Comparison of ENCODE assay signal across 1 cellular context in the genomic region with DNA sequence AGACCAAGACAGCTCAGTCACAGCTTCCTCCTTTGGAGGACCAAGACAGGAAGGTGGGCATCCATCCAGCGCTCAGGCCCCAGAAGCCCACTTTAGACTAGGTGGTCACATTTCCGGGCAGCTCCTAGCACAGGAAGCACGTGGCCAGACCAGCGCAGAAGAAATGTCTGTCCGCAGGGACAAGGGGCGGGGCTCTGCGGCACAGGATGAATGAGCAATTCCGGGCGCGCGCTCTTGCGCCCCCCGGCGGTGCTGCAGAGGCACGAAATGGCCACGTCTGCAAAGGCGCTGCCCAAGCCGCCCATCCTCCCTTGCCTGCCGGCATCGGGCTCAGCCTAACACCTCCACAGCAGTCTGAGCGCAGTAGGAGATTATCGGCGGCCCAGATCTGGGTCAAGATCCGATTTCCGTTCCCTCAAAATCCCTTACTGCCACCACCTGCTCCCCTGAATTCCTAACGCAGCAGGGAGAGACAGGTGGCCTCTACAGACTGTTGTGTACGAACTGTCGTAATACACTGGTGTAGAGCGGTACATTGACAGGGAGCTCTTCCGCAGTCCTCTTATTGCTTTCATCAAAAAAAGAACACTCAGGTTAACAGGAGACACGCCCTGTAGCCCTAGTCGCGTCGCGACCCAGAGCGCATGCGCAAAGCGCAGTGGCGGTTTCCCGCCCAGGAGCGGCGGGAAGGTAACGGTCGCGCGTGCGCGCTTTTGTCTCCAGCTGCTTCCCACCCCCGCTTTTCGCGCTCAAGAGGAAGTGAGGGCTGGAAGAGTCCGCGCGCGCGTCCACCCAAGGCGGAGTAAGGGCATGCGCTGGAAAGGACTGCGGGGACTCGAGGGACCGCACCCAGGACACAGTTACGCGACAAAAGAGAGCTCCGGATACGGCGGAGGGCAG.
TF ChIP-seq lines count a peak whose summit lies in the region.

No MANE protein-coding gene starts in this region.

TF ChIP-seq in K562, 482 proteins besides CTCF, POLR2A, EP300 and RAD21 (continued from another document and continues in another):
- TF ChIP-seq, protein P1, sequence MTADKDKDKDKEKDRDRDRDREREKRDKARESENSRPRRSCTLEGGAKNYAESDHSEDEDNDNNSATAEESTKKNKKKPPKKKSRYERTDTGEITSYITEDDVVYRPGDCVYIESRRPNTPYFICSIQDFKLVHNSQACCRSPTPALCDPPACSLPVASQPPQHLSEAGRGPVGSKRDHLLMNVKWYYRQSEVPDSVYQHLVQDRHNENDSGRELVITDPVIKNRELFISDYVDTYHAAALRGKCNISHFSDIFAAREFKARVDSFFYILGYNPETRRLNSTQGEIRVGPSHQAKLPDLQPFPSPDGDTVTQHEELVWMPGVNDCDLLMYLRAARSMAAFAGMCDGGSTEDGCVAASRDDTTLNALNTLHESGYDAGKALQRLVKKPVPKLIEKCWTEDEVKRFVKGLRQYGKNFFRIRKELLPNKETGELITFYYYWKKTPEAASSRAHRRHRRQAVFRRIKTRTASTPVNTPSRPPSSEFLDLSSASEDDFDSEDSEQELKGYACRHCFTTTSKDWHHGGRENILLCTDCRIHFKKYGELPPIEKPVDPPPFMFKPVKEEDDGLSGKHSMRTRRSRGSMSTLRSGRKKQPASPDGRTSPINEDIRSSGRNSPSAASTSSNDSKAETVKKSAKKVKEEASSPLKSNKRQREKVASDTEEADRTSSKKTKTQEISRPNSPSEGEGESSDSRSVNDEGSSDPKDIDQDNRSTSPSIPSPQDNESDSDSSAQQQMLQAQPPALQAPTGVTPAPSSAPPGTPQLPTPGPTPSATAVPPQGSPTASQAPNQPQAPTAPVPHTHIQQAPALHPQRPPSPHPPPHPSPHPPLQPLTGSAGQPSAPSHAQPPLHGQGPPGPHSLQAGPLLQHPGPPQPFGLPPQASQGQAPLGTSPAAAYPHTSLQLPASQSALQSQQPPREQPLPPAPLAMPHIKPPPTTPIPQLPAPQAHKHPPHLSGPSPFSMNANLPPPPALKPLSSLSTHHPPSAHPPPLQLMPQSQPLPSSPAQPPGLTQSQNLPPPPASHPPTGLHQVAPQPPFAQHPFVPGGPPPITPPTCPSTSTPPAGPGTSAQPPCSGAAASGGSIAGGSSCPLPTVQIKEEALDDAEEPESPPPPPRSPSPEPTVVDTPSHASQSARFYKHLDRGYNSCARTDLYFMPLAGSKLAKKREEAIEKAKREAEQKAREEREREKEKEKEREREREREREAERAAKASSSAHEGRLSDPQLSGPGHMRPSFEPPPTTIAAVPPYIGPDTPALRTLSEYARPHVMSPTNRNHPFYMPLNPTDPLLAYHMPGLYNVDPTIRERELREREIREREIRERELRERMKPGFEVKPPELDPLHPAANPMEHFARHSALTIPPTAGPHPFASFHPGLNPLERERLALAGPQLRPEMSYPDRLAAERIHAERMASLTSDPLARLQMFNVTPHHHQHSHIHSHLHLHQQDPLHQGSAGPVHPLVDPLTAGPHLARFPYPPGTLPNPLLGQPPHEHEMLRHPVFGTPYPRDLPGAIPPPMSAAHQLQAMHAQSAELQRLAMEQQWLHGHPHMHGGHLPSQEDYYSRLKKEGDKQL (CRISPR knock-in tag; IDR thresholded peaks at IDR 0.05; ENCODE audit: borderline replicate concordance): 0 out of 2 replicates have a peak, but pooled peaks have one; percentile 82
- TF ChIP-seq ZNF212 (CRISPR knock-in tag; IDR thresholded peaks at IDR 0.05) (no peak), ARID1B (IDR thresholded peaks at IDR 0.05) (peak; percentile 65), ZNF444 (CRISPR knock-in tag; IDR thresholded peaks at IDR 0.05) (peak; percentile 51; the same call in 1 of the 2 replicates), SOX6 (IDR thresholded peaks at IDR 0.05) (peak; percentile 50), CCAR2 (IDR thresholded peaks at IDR 0.05; ENCODE audit: low read depth, low read length) (peak; percentile 66; the same call in 1 of the 2 replicates), NRF1 (conservative IDR thresholded peaks at IDR 0.05 in 1 of 2, IDR thresholded peaks at IDR 0.05 in 1 of 2) (peak; percentile 98 to 99), PHF20 (IDR thresholded peaks at IDR 0.05; ENCODE audit: partially characterized antibody) (no peak), ETV1 (tag; conservative IDR thresholded peaks at IDR 0.05; ENCODE audit: low read depth) (peak; percentile 76), TBL1XR1 (IDR thresholded peaks at IDR 0.05; ENCODE audit: low read length in 2 of 2) (peak; percentile 11 to 75; a peak in 3 of 4 replicates), MYC (IDR thresholded peaks at IDR 0.05; ENCODE audit: low read depth, low read length) (peak; percentile 95), MYC (CRISPR knock-in tag; IDR thresholded peaks at IDR 0.05; ENCODE audit: borderline replicate concordance, low read depth) (peak; percentile 52; the same call in 1 of the 2 replicates), TRIM24 (IDR thresholded peaks at IDR 0.05) (peak; percentile 69 to 70; a peak in 3 of 4 replicates), FOXK1 (CRISPR knock-in tag; IDR thresholded peaks at IDR 0.05; ENCODE audit: borderline replicate concordance) (peak; percentile 92), RAD51 (IDR thresholded peaks at IDR 0.05; ENCODE audit: borderline replicate concordance, low read depth) (peak; percentile 71), TAF9B (IDR thresholded peaks at IDR 0.05; ENCODE audit: partially characterized antibody) (peak; percentile 60), TSC22D4 (tag; IDR thresholded peaks at IDR 0.05) (no peak), ZNF668 (CRISPR knock-in tag; IDR thresholded peaks at IDR 0.05) (no peak), DPF2 (IDR thresholded peaks at IDR 0.05) (peak; percentile 60; the same call in 1 of the 2 replicates), PHB2 (IDR thresholded peaks at IDR 0.05; ENCODE audit: low read depth) (no peak), BCOR (IDR thresholded peaks at IDR 0.05) (peak; percentile 37; the same call in 1 of the 2 replicates), ZNF282 (CRISPR knock-in tag; IDR thresholded peaks at IDR 0.05) (0 out of 2 replicates have a peak, but pooled peaks have one; percentile 90)
- TF ChIP-seq, protein P2, sequence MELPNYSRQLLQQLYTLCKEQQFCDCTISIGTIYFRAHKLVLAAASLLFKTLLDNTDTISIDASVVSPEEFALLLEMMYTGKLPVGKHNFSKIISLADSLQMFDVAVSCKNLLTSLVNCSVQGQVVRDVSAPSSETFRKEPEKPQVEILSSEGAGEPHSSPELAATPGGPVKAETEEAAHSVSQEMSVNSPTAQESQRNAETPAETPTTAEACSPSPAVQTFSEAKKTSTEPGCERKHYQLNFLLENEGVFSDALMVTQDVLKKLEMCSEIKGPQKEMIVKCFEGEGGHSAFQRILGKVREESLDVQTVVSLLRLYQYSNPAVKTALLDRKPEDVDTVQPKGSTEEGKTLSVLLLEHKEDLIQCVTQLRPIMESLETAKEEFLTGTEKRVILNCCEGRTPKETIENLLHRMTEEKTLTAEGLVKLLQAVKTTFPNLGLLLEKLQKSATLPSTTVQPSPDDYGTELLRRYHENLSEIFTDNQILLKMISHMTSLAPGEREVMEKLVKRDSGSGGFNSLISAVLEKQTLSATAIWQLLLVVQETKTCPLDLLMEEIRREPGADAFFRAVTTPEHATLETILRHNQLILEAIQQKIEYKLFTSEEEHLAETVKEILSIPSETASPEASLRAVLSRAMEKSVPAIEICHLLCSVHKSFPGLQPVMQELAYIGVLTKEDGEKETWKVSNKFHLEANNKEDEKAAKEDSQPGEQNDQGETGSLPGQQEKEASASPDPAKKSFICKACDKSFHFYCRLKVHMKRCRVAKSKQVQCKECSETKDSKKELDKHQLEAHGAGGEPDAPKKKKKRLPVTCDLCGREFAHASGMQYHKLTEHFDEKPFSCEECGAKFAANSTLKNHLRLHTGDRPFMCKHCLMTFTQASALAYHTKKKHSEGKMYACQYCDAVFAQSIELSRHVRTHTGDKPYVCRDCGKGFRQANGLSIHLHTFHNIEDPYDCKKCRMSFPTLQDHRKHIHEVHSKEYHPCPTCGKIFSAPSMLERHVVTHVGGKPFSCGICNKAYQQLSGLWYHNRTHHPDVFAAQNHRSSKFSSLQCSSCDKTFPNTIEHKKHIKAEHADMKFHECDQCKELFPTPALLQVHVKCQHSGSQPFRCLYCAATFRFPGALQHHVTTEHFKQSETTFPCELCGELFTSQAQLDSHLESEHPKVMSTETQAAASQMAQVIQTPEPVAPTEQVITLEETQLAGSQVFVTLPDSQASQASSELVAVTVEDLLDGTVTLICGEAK (IDR thresholded peaks at IDR 0.05): peak; percentile 64; the same call in 1 of the 2 replicates
- TF ChIP-seq, protein P2 (CRISPR knock-in tag; IDR thresholded peaks at IDR 0.05): no peak
- TF ChIP-seq, protein P3, sequence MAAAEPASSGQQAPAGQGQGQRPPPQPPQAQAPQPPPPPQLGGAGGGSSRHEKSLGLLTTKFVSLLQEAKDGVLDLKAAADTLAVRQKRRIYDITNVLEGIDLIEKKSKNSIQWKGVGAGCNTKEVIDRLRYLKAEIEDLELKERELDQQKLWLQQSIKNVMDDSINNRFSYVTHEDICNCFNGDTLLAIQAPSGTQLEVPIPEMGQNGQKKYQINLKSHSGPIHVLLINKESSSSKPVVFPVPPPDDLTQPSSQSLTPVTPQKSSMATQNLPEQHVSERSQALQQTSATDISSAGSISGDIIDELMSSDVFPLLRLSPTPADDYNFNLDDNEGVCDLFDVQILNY (CRISPR knock-in tag; IDR thresholded peaks at IDR 0.05): peak; percentile 79; the same call in 1 of the 2 replicates
- TF ChIP-seq, protein P4, sequence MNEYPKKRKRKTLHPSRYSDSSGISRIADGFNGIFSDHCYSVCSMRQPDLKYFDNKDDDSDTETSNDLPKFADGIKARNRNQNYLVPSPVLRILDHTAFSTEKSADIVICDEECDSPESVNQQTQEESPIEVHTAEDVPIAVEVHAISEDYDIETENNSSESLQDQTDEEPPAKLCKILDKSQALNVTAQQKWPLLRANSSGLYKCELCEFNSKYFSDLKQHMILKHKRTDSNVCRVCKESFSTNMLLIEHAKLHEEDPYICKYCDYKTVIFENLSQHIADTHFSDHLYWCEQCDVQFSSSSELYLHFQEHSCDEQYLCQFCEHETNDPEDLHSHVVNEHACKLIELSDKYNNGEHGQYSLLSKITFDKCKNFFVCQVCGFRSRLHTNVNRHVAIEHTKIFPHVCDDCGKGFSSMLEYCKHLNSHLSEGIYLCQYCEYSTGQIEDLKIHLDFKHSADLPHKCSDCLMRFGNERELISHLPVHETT (CRISPR knock-in tag; conservative IDR thresholded peaks at IDR 0.05 in 1 of 2, IDR thresholded peaks at IDR 0.05 in 1 of 2): peak in 1 of 2 experiments; percentile 52; a peak in 1 of 4 replicates
- TF ChIP-seq, protein P5, sequence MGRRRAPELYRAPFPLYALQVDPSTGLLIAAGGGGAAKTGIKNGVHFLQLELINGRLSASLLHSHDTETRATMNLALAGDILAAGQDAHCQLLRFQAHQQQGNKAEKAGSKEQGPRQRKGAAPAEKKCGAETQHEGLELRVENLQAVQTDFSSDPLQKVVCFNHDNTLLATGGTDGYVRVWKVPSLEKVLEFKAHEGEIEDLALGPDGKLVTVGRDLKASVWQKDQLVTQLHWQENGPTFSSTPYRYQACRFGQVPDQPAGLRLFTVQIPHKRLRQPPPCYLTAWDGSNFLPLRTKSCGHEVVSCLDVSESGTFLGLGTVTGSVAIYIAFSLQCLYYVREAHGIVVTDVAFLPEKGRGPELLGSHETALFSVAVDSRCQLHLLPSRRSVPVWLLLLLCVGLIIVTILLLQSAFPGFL (CRISPR knock-in tag; IDR thresholded peaks at IDR 0.05): peak; percentile 99
- TF ChIP-seq, protein P6, sequence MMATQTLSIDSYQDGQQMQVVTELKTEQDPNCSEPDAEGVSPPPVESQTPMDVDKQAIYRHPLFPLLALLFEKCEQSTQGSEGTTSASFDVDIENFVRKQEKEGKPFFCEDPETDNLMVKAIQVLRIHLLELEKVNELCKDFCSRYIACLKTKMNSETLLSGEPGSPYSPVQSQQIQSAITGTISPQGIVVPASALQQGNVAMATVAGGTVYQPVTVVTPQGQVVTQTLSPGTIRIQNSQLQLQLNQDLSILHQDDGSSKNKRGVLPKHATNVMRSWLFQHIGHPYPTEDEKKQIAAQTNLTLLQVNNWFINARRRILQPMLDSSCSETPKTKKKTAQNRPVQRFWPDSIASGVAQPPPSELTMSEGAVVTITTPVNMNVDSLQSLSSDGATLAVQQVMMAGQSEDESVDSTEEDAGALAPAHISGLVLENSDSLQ (IDR thresholded peaks at IDR 0.05): peak; percentile 30; the same call in 1 of the 2 replicates
